Comparison of ENCODE assay signal across 11 cellular contexts in the genomic region with DNA sequence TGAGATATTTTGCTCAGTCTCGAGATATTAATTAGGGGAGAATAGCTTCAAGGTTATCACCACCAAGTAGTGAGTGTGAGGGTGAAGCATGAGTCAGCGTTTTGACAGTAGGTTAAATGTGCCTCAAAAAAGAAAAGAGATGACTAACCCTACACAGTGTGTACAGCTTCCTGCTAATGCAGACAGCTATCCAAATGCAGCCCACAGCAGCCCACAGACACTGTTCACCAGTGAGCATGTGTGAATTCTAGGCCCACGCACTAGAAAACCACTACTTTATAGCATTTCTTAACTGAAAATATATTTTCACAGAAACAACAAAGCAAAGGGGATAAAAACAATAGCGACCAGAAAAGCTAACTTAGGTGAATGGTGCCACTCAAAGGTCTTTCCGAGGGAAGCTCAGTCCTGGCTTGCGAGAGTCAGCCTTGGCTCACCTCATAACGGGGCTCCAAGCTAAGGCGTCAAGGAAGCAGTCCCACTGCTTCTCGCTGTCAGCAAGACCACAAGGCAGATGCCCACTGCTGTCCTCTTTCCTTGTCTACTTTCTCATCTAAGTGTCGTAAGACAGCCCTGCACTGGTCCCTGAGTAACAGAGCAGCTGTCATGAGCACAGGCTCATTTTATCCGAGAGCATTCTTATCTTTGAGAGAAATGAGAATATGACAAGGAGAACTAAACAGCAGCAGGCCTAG. TPM values are rescaled to one million over a fixed set of nuclear protein-coding genes. Genes with fewer than 3 reads are reported as not detected.
DNase-seq lines count a peak whose midpoint lies in the region; ATAC-seq and TF ChIP-seq lines count a peak whose summit lies in the region.
"Had no signal": no experiment of that assay in that cellular context is flagged by ENCODE, and none has a peak within 500 bp of the region (broad histone marks: within the 10 kb centered on the region; RNA-seq: fewer than 3 reads in every experiment).

No MANE protein-coding gene starts in this region.

- H3K9me3 Mint-ChIP-seq in HFFc6 (no peaks in the 10 kb centered on the region), progenitor cell of endocrine pancreas (ENCODE audit: low read depth) (no peaks in the 10 kb centered on the region)
- H3K9me3 Mint-ChIP-seq in activated T-helper 1 cell treated with anti-CD3 and anti-CD28 coated beads, Interleukin-12 subunit alpha, Interleukin-12 subunit beta, Interleukin-2, Interleukin-4 antibody, amounts not matched to agents 30 ng/mL and 10 ng/mL and 1 ng/mL, durations not matched to agents 14 hours and 24 hours and 36 hours: no peaks in the 10 kb centered on the region
- H3K9me3 Mint-ChIP-seq: brain; stimulated activated memory B cell treated with anti-CD40 and anti-IgM and Interleukin-4, amounts not matched to agents 10 μg/mL and 1 μg/mL and 100 μg/mL, for 72 hours had no signal

- H3K4me1 Mint-ChIP-seq in HFFc6 (ENCODE audit: low read depth): peaks cover 22% of the 10 kb centered on the region
- peaks cover 10% of the 10 kb centered on the region for H3K4me1 Mint-ChIP-seq in activated T-helper 1 cell treated with anti-CD3 and anti-CD28 coated beads, Interleukin-12 subunit alpha, Interleukin-12 subunit beta, Interleukin-2, Interleukin-4 antibody, amounts not matched to agents 30 ng/mL and 10 ng/mL and 1 ng/mL, durations not matched to agents 14 hours and 24 hours and 36 hours (ENCODE audit: low read depth)
- no peaks in the 10 kb centered on the region for H3K4me1 Mint-ChIP-seq in progenitor cell of endocrine pancreas (ENCODE audit: low read depth)
- H3K4me1 Mint-ChIP-seq: stimulated activated memory B cell treated with anti-CD40 and anti-IgM and Interleukin-4, amounts not matched to agents 10 μg/mL and 1 μg/mL and 100 μg/mL, for 72 hours had no signal

- peak; percentile 43 for DNase-seq in AG20443 (ENCODE audit: low spot score)
- peak; percentile 59 for DNase-seq in HFFc6
- peak; percentile 6 for DNase-seq in activated T-helper 1 cell treated with anti-CD3 and anti-CD28 coated beads, Interleukin-12 subunit alpha, Interleukin-12 subunit beta, Interleukin-2, Interleukin-4 antibody, amounts not matched to agents 30 ng/mL and 10 ng/mL and 1 ng/mL, durations not matched to agents 14 hours and 24 hours and 36 hours (ENCODE audit: low spot score)
- peak; percentile 36 for DNase-seq in kidney glomerular epithelial cell (lab: John Stamatoyannopoulos, UW)
- no peak for DNase-seq in NCI-H146 (lab: John Stamatoyannopoulos, UW)
- DNase-seq in NCI-H526 (lab: John Stamatoyannopoulos, UW): no peak
- no peak for DNase-seq in progenitor cell of endocrine pancreas (ENCODE audit: low spot score, unreplicated experiment)
- DNase-seq: SHP77 treated with DMSO at 0.1 percent for 48 hours had no signal

- H3K27ac Mint-ChIP-seq in HFFc6 (peak overlapping the region; percentile 33; the same call in 1 of the 2 replicates), progenitor cell of endocrine pancreas (no peak overlapping the region)
- H3K27ac Mint-ChIP-seq in activated T-helper 1 cell treated with anti-CD3 and anti-CD28 coated beads, Interleukin-12 subunit alpha, Interleukin-12 subunit beta, Interleukin-2, Interleukin-4 antibody, amounts not matched to agents 30 ng/mL and 10 ng/mL and 1 ng/mL, durations not matched to agents 14 hours and 24 hours and 36 hours: no peak overlapping the region
- H3K27ac Mint-ChIP-seq: stimulated activated memory B cell treated with anti-CD40 and anti-IgM and Interleukin-4, amounts not matched to agents 10 μg/mL and 1 μg/mL and 100 μg/mL, for 72 hours had no signal

- H3K4me3 Mint-ChIP-seq in HFFc6: no peak overlapping the region
- no peak overlapping the region for H3K4me3 Mint-ChIP-seq in activated T-helper 1 cell treated with anti-CD3 and anti-CD28 coated beads, Interleukin-12 subunit alpha, Interleukin-12 subunit beta, Interleukin-2, Interleukin-4 antibody, amounts not matched to agents 30 ng/mL and 10 ng/mL and 1 ng/mL, durations not matched to agents 14 hours and 24 hours and 36 hours
- no peak overlapping the region for H3K4me3 Mint-ChIP-seq in progenitor cell of endocrine pancreas (ENCODE audit: low read depth)
- H3K4me3 Mint-ChIP-seq: brain; stimulated activated memory B cell treated with anti-CD40 and anti-IgM and Interleukin-4, amounts not matched to agents 10 μg/mL and 1 μg/mL and 100 μg/mL, for 72 hours had no signal

- no peak for ATAC-seq in HG02798 (IDR thresholded peaks at IDR 0.05; ENCODE audit: poor library complexity, unreplicated experiment)
- ATAC-seq: stimulated activated memory B cell treated with anti-CD40 and anti-IgM and Interleukin-4, amounts not matched to agents 10 μg/mL and 1 μg/mL and 100 μg/mL, for 72 hours had no signal

- TF ChIP-seq CTCF in HFFc6 (IDR thresholded peaks at IDR 0.05) (no peak), progenitor cell of endocrine pancreas (IDR thresholded peaks at IDR 0.05; ENCODE audit: unreplicated experiment) (no peak)

- intact Hi-C loops in activated T-helper 1 cell treated with anti-CD3 and anti-CD28 coated beads, Interleukin-12 subunit alpha, Interleukin-12 subunit beta, Interleukin-2, Interleukin-4 antibody, amounts not matched to agents 30 ng/mL and 10 ng/mL and 1 ng/mL, durations not matched to agents 14 hours and 24 hours and 36 hours (cut with micrococcal nuclease): loop anchor here (1.0 to 5.0 kb wide), 2 partner anchors 84 to 130 kb away; a partner anchor contains a TSS

- H3K27me3 Mint-ChIP-seq in HFFc6 (ENCODE audit: insufficient read depth): no peaks in the 10 kb centered on the region
- peaks cover 2% of the 10 kb centered on the region for H3K27me3 Mint-ChIP-seq in activated T-helper 1 cell treated with anti-CD3 and anti-CD28 coated beads, Interleukin-12 subunit alpha, Interleukin-12 subunit beta, Interleukin-2, Interleukin-4 antibody, amounts not matched to agents 30 ng/mL and 10 ng/mL and 1 ng/mL, durations not matched to agents 14 hours and 24 hours and 36 hours (ENCODE audit: insufficient read depth)
- H3K27me3 Mint-ChIP-seq in progenitor cell of endocrine pancreas: no peaks in the 10 kb centered on the region

- H3K36me3 Mint-ChIP-seq in HFFc6 (ENCODE audit: low read depth) (peaks cover 34% of the 10 kb centered on the region), progenitor cell of endocrine pancreas (ENCODE audit: insufficient read depth) (peaks cover 15% of the 10 kb centered on the region)
- H3K36me3 Mint-ChIP-seq in activated T-helper 1 cell treated with anti-CD3 and anti-CD28 coated beads, Interleukin-12 subunit alpha, Interleukin-12 subunit beta, Interleukin-2, Interleukin-4 antibody, amounts not matched to agents 30 ng/mL and 10 ng/mL and 1 ng/mL, durations not matched to agents 14 hours and 24 hours and 36 hours (ENCODE audit: low read depth): no peaks in the 10 kb centered on the region
- H3K36me3 Mint-ChIP-seq: stimulated activated memory B cell treated with anti-CD40 and anti-IgM and Interleukin-4, amounts not matched to agents 10 μg/mL and 1 μg/mL and 100 μg/mL, for 72 hours had no signal

RNA-seq across cellular contexts. Expression of a gene that starts 47.6 kb away (rescaled TPM):
- total RNA-seq in HFFc6 (2021; fragmentation: NEBNext Ultra II Directional; extraction: Animal tissue kit (Norgen Biotek cat#: 25700)): 1 to 10 TPM; 6.8 to 8.4 (median 7.4) TPM
- total RNA-seq in activated T-helper 1 cell treated with anti-CD3 and anti-CD28 coated beads, Interleukin-12 subunit alpha, Interleukin-12 subunit beta, Interleukin-2, Interleukin-4 antibody, amounts not matched to agents 30 ng/mL and 10 ng/mL and 1 ng/mL, durations not matched to agents 14 hours and 24 hours and 36 hours: 0.78 and 1.4 TPM in 2 replicates
- total RNA-seq in progenitor cell of endocrine pancreas: 12.9 and 14.4 TPM in 2 replicates

RNA-seq across cellular contexts. Expression of a gene that starts 48.6 kb away (rescaled TPM):
- not detected for total RNA-seq in HFFc6 (2021; fragmentation: NEBNext Ultra II Directional; extraction: Animal tissue kit (Norgen Biotek cat#: 25700))
- total RNA-seq in activated T-helper 1 cell treated with anti-CD3 and anti-CD28 coated beads, Interleukin-12 subunit alpha, Interleukin-12 subunit beta, Interleukin-2, Interleukin-4 antibody, amounts not matched to agents 30 ng/mL and 10 ng/mL and 1 ng/mL, durations not matched to agents 14 hours and 24 hours and 36 hours: not detected in 2 replicates
- 0.26 and 0.44 TPM in 2 replicates for total RNA-seq in progenitor cell of endocrine pancreas

Comparison
In these comparisons a context has a peak if more than half of its experiments do, and no peak if none do; other contexts are left out.
1. DNase-seq: peak in AG20443 (single experiment), HFFc6 (single experiment), activated T-helper 1 cell treated with anti-CD3 and anti-CD28 coated beads, Interleukin-12 subunit alpha, Interleukin-12 subunit beta, Interleukin-2, Interleukin-4 antibody, amounts not matched to agents 30 ng/mL and 10 ng/mL and 1 ng/mL, durations not matched to agents 14 hours and 24 hours and 36 hours (single experiment) and kidney glomerular epithelial cell (single experiment); none in NCI-H146 (single experiment), NCI-H526 (0 of 2) and progenitor cell of endocrine pancreas (single experiment).